1 cellular context compared by ENCODE assay signal in genomic region chrX:21840199-21840557, GRCh38.
TF ChIP-seq lines count a peak whose summit lies in the region.

No MANE protein-coding gene starts in this region.

TF ChIP-seq in GM23338, 12 proteins besides CTCF, POLR2A, EP300 and RAD21 (continued from another document):
- TF ChIP-seq EZH2 (IDR thresholded peaks at IDR 0.05; ENCODE audit: low read depth, unreplicated experiment), result no peak
